ENCODE assay signal across 1 cellular context in genomic region chr4:3700736-3701135, GRCh38.
TF ChIP-seq lines count a peak whose summit lies in the region.

No MANE protein-coding gene starts in this region.

TF ChIP-seq in H1, 55 proteins besides CTCF, POLR2A, EP300 and RAD21 (continued from another document):
- TF ChIP-seq CHD7 (IDR thresholded peaks at IDR 0.05; ENCODE audit: insufficient replicate concordance, low read length) (no peak), ATF2 (IDR thresholded peaks at IDR 0.05; ENCODE audit: low read length) (no peak), PHF8 (conservative IDR thresholded peaks at IDR 0.05; ENCODE audit: low read depth, low read length) (no peak), FOSL1 (IDR thresholded peaks at IDR 0.05; ENCODE audit: insufficient read depth, low read depth, low read length) (no peak), CBX5 (IDR thresholded peaks at IDR 0.05; ENCODE audit: low read depth, low read length) (no peak), GTF2F1 (IDR thresholded peaks at IDR 0.05; ENCODE audit: borderline replicate concordance, low read depth, low read length) (no peak), HDAC2 (IDR thresholded peaks at IDR 0.05; ENCODE audit: borderline replicate concordance in 1 of 2, low read depth in 2 of 2, low read length in 2 of 2) (no peak), ATF3 (IDR thresholded peaks at IDR 0.05; ENCODE audit: insufficient read depth, low read depth, low read length) (no peak), BACH1 (IDR thresholded peaks at IDR 0.05; ENCODE audit: low read length) (no peak), MAX (IDR thresholded peaks at IDR 0.05) (no peak), KDM1A (IDR thresholded peaks at IDR 0.05; ENCODE audit: borderline replicate concordance, low read length) (no peak), CHD1 (IDR thresholded peaks at IDR 0.05; ENCODE audit: low read depth, low read length) (no peak), EGR1 (IDR thresholded peaks at IDR 0.05; ENCODE audit: borderline replicate concordance, low read depth, low read length) (no peak), KDM4A (IDR thresholded peaks at IDR 0.05; ENCODE audit: low read depth, low read length, severe bottlenecking) (no peak), RBBP5 (IDR thresholded peaks at IDR 0.05; ENCODE audit: borderline replicate concordance, low read depth, low read length) (no peak)
